ENCODE assay signal across 19 cellular contexts in genomic region chr13:24652346-24652745, GRCh38. TPM values are rescaled to one million over a fixed set of nuclear protein-coding genes. Genes with fewer than 3 reads are reported as not detected.
A peak's percentile ranks its signal among the peaks of the same experiment; 100 is the strongest.
DNase-seq lines count a peak whose midpoint lies in the region; ATAC-seq and TF ChIP-seq lines count a peak whose summit lies in the region.
"Had no signal": no experiment of that assay in that cellular context is flagged by ENCODE, and none has a peak within 500 bp of the region (broad histone marks: within the 10 kb centered on the region; RNA-seq: fewer than 3 reads in every experiment).

No MANE protein-coding gene starts in this region.

- H3K9me3 ChIP-seq in HEK293 (ENCODE audit: control insufficient read depth, insufficient read depth, low read depth, low read length) (no peaks in the 10 kb centered on the region), colonic mucosa (no peaks in the 10 kb centered on the region), mucosa of descending colon (no peaks in the 10 kb centered on the region), vagina (no peaks in the 10 kb centered on the region)
- H3K9me3 ChIP-seq: MG63, Peyer's patch, SJCRH30 had no signal

- H3K9ac ChIP-seq in colonic mucosa (ENCODE audit: low read depth in 2 of 2, low read length in 2 of 2) = peak overlapping the region in 1 of 2 donors; percentile 48

- H3K27me3 ChIP-seq in colonic mucosa (no peaks in the 10 kb centered on the region), vagina (no peaks in the 10 kb centered on the region)
- H3K27me3 ChIP-seq: MG63, Peyer's patch, SJCRH30 had no signal

- peak; percentile 7 for ATAC-seq in mucosa of descending colon

- CTCF ChIA-PET in HEK293 (lab: Yijun Ruan, JAX) = interaction anchor here (0.6 to 0.9 kb wide), 2 partner anchors 20 to 38 kb away, joined by 3 read pairs; no protein-coding TSS in a partner anchor

- H3K4me3 ChIP-seq in HEK293 (ENCODE audit: low read depth, low read length) (no peak overlapping the region), colonic mucosa (no peak overlapping the region), mucosa of descending colon (no peak overlapping the region), vagina (no peak overlapping the region)
- H3K4me3 ChIP-seq: MG63, Peyer's patch, SJCRH30 had no signal

- POLR2A ChIA-PET in HEK293 (lab: Yijun Ruan, JAX) = no interaction called here

- H3K36me3 ChIP-seq in HEK293 (ENCODE audit: control insufficient read depth in 2 of 2, insufficient read depth in 1 of 2, low read length in 2 of 2) (no peaks in the 10 kb centered on the region), colonic mucosa (no peaks in the 10 kb centered on the region), mucosa of descending colon (ENCODE audit: low read depth) (no peaks in the 10 kb centered on the region), vagina (no peaks in the 10 kb centered on the region)
- H3K36me3 ChIP-seq: MG63, Peyer's patch, SJCRH30 had no signal

- DNase-seq in colonic mucosa (no peak), mucosa of descending colon (no peak), posterior vena cava (ENCODE audit: low spot score) (peak; percentile 72), DMS53 treated with DMSO at 0.1 percent for 48 hours (lab: John Stamatoyannopoulos, UW; ENCODE audit: unreplicated experiment) (no peak), vagina (ENCODE audit: extremely low spot score in 2 of 2) (no peak), NCI-H2029 treated with DMSO at 0.1 percent for 48 hours (lab: John Stamatoyannopoulos, UW) (no peak)
- DNase-seq: EL; GF-D8; HFFc6; MG63; NCI-H1092; NCI-H1436; NCI-H187 treated with DMSO at 0.1 percent for 48 hours; NCI-H748 treated with DMSO at 0.1 percent for 48 hours; NK-92 treated with Interleukin-12 subunit alpha and Interleukin-12 subunit beta, amount 100 ng/mL, for 24 hours; SJCRH30 had no signal

- no peaks in the 10 kb centered on the region for H3K4me1 ChIP-seq in HEK293 (ENCODE audit: control insufficient read depth, insufficient read depth, low read length)
- peaks cover 11% of the 10 kb centered on the region for H3K4me1 ChIP-seq in colonic mucosa
- peaks cover 6% of the 10 kb centered on the region for H3K4me1 ChIP-seq in mucosa of descending colon (ENCODE audit: low read depth)
- H3K4me1 ChIP-seq in vagina = no peaks in the 10 kb centered on the region
- H3K4me1 ChIP-seq: Peyer's patch, SJCRH30 had no signal

- intact Hi-C loops in colonic mucosa (cut with DNase I) = no loop called here
- intact Hi-C loops in mucosa of descending colon (cut with DNase I, micrococcal nuclease) = no loop called here
- intact Hi-C loops in posterior vena cava (cut with DNase I) = no loop called here
- intact Hi-C loops in vagina (cut with DNase I) = no loop called here

- no peak overlapping the region for H3K27ac ChIP-seq in HEK293 (ENCODE audit: extremely low read depth, low read depth, low read length)
- peak overlapping the region; percentile 62 for H3K27ac ChIP-seq in colonic mucosa
- no peak overlapping the region for H3K27ac ChIP-seq in vagina
- H3K27ac ChIP-seq: SJCRH30 had no signal

- TF ChIP-seq CTCF in HEK293 (tag by site-specific recombination; IDR thresholded peaks at IDR 0.05) (no peak), colonic mucosa (IDR thresholded peaks at IDR 0.05) (no peak), mucosa of descending colon (IDR thresholded peaks at IDR 0.05) (no peak), vagina (IDR thresholded peaks at IDR 0.05) (no peak)

- no peak for TF ChIP-seq POLR2A in vagina (IDR thresholded peaks at IDR 0.05)

TF ChIP-seq in HEK293, 187 proteins besides CTCF, POLR2A, EP300 and RAD21:
- TF ChIP-seq ZNF280D (tag by site-specific recombination; IDR thresholded peaks at IDR 0.05) (no peak), OVOL3 (tag by site-specific recombination; IDR thresholded peaks at IDR 0.05) (no peak), ZFHX2 (tag by site-specific recombination; conservative IDR thresholded peaks at IDR 0.05) (0 out of 2 replicates have a peak, but pooled peaks have one; percentile 20), EGR2 (tag by site-specific recombination; IDR thresholded peaks at IDR 0.05; ENCODE audit: low read depth) (peak; percentile 30; the same call in 1 of the 2 replicates), ZNF677 (tag by site-specific recombination; IDR thresholded peaks at IDR 0.05) (no peak), ZNF585B (tag by site-specific recombination; IDR thresholded peaks at IDR 0.05) (no peak), GLI2 (tag by site-specific recombination; IDR thresholded peaks at IDR 0.05; ENCODE audit: borderline replicate concordance, low read depth) (no peak), ZBTB44 (tag by site-specific recombination; IDR thresholded peaks at IDR 0.05) (no peak), SP7 (tag by site-specific recombination; IDR thresholded peaks at IDR 0.05) (no peak)
TF ChIP-seq in HEK293: peak in this region for 2.

RNA-seq across cellular contexts. Expression of gene ATP12A, which starts 27.9 kb away (rescaled TPM):
- total RNA-seq in colonic mucosa (1 to 10 TPM in 1 of 2 donors, under 1 TPM in 1; 0.64 to 1.4 TPM), mucosa of descending colon (not detected), posterior vena cava (not detected), vagina (not detected)
- total RNA-seq: HFFc6, LHCN-M2, Peyer's patch had no signal
